ENCODE assay signal across 8 cellular contexts in the genomic region with DNA sequence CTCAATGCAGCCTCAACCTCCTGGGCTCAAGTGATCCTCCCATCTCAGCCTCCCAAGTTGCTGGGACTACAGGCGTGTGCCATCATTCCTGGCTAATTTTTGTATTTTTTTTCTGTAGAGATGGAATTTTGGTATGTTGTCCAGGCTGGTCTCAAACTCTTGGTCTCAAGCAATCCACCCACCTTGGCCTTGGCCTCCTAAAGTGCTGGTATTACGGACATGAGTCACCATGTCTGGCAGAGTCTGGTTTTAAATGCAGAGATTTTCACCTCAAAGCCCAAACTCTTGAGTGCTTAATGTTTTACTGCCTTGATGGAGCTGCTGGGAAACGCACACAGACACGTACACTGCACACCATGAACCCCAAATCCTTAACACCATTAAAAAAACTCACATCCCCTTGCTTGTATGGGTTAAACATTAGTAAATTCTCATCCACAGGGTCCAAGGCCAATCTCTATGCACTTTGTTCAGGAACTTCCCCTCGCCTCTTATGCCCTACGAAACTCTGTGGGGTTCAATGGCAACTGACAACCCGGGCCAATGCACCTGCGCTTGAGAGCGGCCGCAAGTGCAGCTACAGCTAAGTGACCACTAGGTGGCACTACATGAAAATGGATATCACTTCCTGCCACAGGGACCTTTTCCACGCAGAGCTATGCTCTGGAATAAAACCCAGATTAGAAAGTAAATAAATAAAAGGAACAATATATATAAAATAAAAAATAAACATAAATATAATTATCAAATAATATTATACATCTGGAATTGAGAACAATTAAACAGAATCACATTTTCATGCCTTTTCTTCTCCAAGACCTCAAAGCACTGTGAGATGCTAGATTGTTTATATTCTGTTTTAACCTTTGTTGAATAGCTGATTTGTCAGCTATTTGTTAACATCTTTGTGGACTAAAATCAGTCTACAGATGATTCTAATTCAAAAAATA.
DNase-seq lines count a peak whose midpoint lies in the region; ATAC-seq and TF ChIP-seq lines count a peak whose summit lies in the region.

No MANE protein-coding gene starts in this region.

- TF ChIP-seq CTCF in endodermal cell (conservative IDR thresholded peaks at IDR 0.05), result peak; percentile 96

- H3K36me3 ChIP-seq in endodermal cell (ENCODE audit: control insufficient read depth, insufficient read depth, low read length), result no peaks in the 10 kb centered on the region

- H3K9ac ChIP-seq in endodermal cell (ENCODE audit: extremely low read depth, low read length, poor library complexity, severe bottlenecking), result no peak overlapping the region

- peaks cover 19% of the 10 kb centered on the region for H3K36me3 Mint-ChIP-seq in endodermal cell (ENCODE audit: low read depth)

- no peaks in the 10 kb centered on the region for H3K9me3 Mint-ChIP-seq in endodermal cell

- no peak overlapping the region for H3K27ac Mint-ChIP-seq in endodermal cell

- H3K27me3 Mint-ChIP-seq in endodermal cell (ENCODE audit: insufficient read depth), result no peaks in the 10 kb centered on the region

- no peak overlapping the region for H3K4me3 ChIP-seq in endodermal cell (ENCODE audit: low read length)

- no peaks in the 10 kb centered on the region for H3K27me3 ChIP-seq in endodermal cell (ENCODE audit: control insufficient read depth, insufficient read depth, low read length, poor library complexity, severe bottlenecking)

- H3K9me3 ChIP-seq in endodermal cell (ENCODE audit: control insufficient read depth, low read length), result no peaks in the 10 kb centered on the region

- 46 to 50% methylated on average over 9 to 10 of the region's 11 CpGs for WGBS in endodermal cell (ENCODE audit: insufficient coverage in 1 of 2, insufficient read length in 1 of 2), 2 experiments

- H3K27ac ChIP-seq in endodermal cell (ENCODE audit: low read depth, low read length), result no peak overlapping the region

- ATAC-seq in GM19351 (IDR thresholded peaks at IDR 0.05; ENCODE audit: unreplicated experiment) (peak; percentile 96), HG03439 (IDR thresholded peaks at IDR 0.05; ENCODE audit: unreplicated experiment) (peak; percentile 91)

- H3K4me3 Mint-ChIP-seq in endodermal cell, result no peak overlapping the region

- H3K4me1 ChIP-seq in endodermal cell (ENCODE audit: control insufficient read depth, insufficient read depth, low read length), result peaks cover 19% of the 10 kb centered on the region

- peaks cover 29% of the 10 kb centered on the region for H3K4me1 Mint-ChIP-seq in endodermal cell

- peak; percentile 24 for DNase-seq in CMK (ENCODE audit: low read depth)
- DNase-seq in NCI-H82 (lab: John Stamatoyannopoulos, UW), result peak; percentile 84
- DNase-seq in activated CD8-positive, alpha-beta memory T cell treated with anti-CD3 and anti-CD28 coated beads for 1 hour (ENCODE audit: extremely low read depth in 1 of 2, low read depth in 1 of 2), result peak; percentile 25 to 33
- DNase-seq in endodermal cell, result peak; percentile 84
- DNase-seq in mucosa of gallbladder (ENCODE audit: low spot score), result peak; percentile 70
- peak; percentile 40 for DNase-seq in stimulated activated CD8-positive, alpha-beta memory T cell treated with anti-CD3 and anti-CD28 coated beads, Interleukin-7, amount 100 ng/mL, for 24 hours (ENCODE audit: low read depth)

Comparison
In these comparisons a context has a peak if more than half of its experiments do, and no peak if none do; other contexts are left out.
1. DNase-seq: peak in every context shown above with its lines; median percentile 84 in NCI-H82; 84 in endodermal cell; 70 in mucosa of gallbladder; 40 in stimulated activated CD8-positive, alpha-beta memory T cell treated with anti-CD3 and anti-CD28 coated beads, Interleukin-7, amount 100 ng/mL, for 24 hours; 29 in activated CD8-positive, alpha-beta memory T cell treated with anti-CD3 and anti-CD28 coated beads for 1 hour; 24 in CMK.